In genomic region chr15:95307115-95307514, GRCh38 we compare ENCODE assay signal across 36 cellular contexts.
"Had no signal": no experiment of that assay in that cellular context is flagged by ENCODE, and none has a peak within 500 bp of the region (broad histone marks: within the 10 kb centered on the region; RNA-seq: fewer than 3 reads in every experiment).

No MANE protein-coding gene starts in this region.

- H3K27me3 ChIP-seq: MG63 had no signal

- H3K27ac ChIP-seq: KMS-11 had no signal

- H3K36me3 ChIP-seq: MG63 had no signal

- DNase-seq: Karpas-422, Kasumi-1, KG1, MG63, MM.1S, MV-4-11, NCI-H1048, NCI-H1092, NCI-H1092 treated with DMSO at 0.1 percent for 48 hours, NCI-H1105, NCI-H1105 treated with DMSO at 0.1 percent for 48 hours, NCI-H1417 treated with DMSO at 0.1 percent for 48 hours, NCI-H1436, NCI-H1436 treated with DMSO at 0.1 percent for 48 hours, NCI-H146, NCI-H1694, NCI-H1694 treated with DMSO at 0.1 percent for 48 hours, NCI-H187, NCI-H187 treated with DMSO at 0.1 percent for 48 hours, NCI-H1930, NCI-H2029, NCI-H2029 treated with DMSO at 0.1 percent for 48 hours, NCI-H2081, NCI-H2081 treated with DMSO at 0.1 percent for 48 hours, NCI-H2107, NCI-H2171, NCI-H2171 treated with DMSO at 0.1 percent for 48 hours, NCI-H2227 treated with DMSO at 0.1 percent for 48 hours, NCI-H226, NCI-H345, NCI-H446, NCI-H446 treated with DMSO at 0.1 percent for 48 hours, NCI-H510A, NCI-H510A treated with DMSO at 0.1 percent for 48 hours, NCI-H524 had no signal

- H3K4me3 ChIP-seq: MG63 had no signal

- H3K4me2 ChIP-seq: KMS-11 had no signal
